In genomic region chr4:55793479-55793878, GRCh38 we compare ENCODE assay signal across 17 cellular contexts. TPM values are rescaled to one million over a fixed set of nuclear protein-coding genes. Genes with fewer than 3 reads are reported as not detected.
DNase-seq lines count a peak whose midpoint lies in the region; ATAC-seq and TF ChIP-seq lines count a peak whose summit lies in the region.
"Had no signal": no experiment of that assay in that cellular context is flagged by ENCODE, and none has a peak within 500 bp of the region (broad histone marks: within the 10 kb centered on the region; RNA-seq: fewer than 3 reads in every experiment).

No MANE protein-coding gene starts in this region.

- ATAC-seq in sciatic nerve = peak; percentile 32
- ATAC-seq in HG03439 (IDR thresholded peaks at IDR 0.05; ENCODE audit: unreplicated experiment) = no peak
- ATAC-seq in HG03469 (IDR thresholded peaks at IDR 0.05; ENCODE audit: unreplicated experiment) = no peak
- ATAC-seq: gastroesophageal sphincter had no signal

- TF ChIP-seq CTCF in ascending aorta (IDR thresholded peaks at IDR 0.05) = no peak
- no peak for TF ChIP-seq CTCF in fibroblast of pulmonary artery (IDR thresholded peaks at IDR 0.05; ENCODE audit: low read length, missing control alignments)

- H3K9me3 ChIP-seq in ascending aorta = no peaks in the 10 kb centered on the region
- H3K9me3 ChIP-seq: gastroesophageal sphincter had no signal

- intact Hi-C loops in ascending aorta (cut with DNase I) = no loop called here
- intact Hi-C loops in sciatic nerve (cut with DNase I) = no loop called here

- no peak overlapping the region for H3K27ac ChIP-seq in ascending aorta
- H3K27ac ChIP-seq: BLaER1, gastroesophageal sphincter had no signal

- DNase-seq in ELF-1 (ENCODE audit: low read depth, low spot score) (peak; percentile 19), ascending aorta (ENCODE audit: low spot score in 2 of 2) (no peak), fibroblast of pulmonary artery (ENCODE audit: low read depth) (no peak), sciatic nerve (ENCODE audit: low spot score) (no peak), iPS-NIHi7 (ENCODE audit: extremely low spot score) (no peak), DMS53 treated with DMSO at 0.1 percent for 48 hours (lab: John Stamatoyannopoulos, UW; ENCODE audit: unreplicated experiment) (no peak)
- DNase-seq: activated CD4-positive, alpha-beta T cell treated with anti-CD3 and anti-CD28 coated beads for 1 hour; activated naive CD4-positive, alpha-beta T cell; effector memory CD4-positive, alpha-beta T cell; NCI-H345; NK-92 treated with Interleukin-12 subunit alpha and Interleukin-12 subunit beta, amount 100 ng/mL, for 24 hours; occipital lobe had no signal

- H3K4me1 ChIP-seq in ascending aorta = peaks cover 0 to 3% of the 10 kb centered on the region in 2 donors
- H3K4me1 ChIP-seq: BLaER1 had no signal

- H3K36me3 ChIP-seq in ascending aorta = no peaks in the 10 kb centered on the region
- H3K36me3 ChIP-seq: BLaER1, gastroesophageal sphincter had no signal

- no peaks in the 10 kb centered on the region for H3K27me3 ChIP-seq in ascending aorta
- H3K27me3 ChIP-seq: BLaER1 had no signal

- H3K4me3 ChIP-seq in ascending aorta (peak overlapping the region; percentile 26 to 50), fibroblast of pulmonary artery (replicated peaks; ENCODE audit: low read depth, low read length) (peak overlapping the region; percentile 13)
- H3K4me3 ChIP-seq: BLaER1 had no signal

RNA-seq across cellular contexts. Expression of gene EXOC1L, which starts 26.1 kb away (rescaled TPM):
- total RNA-seq in ascending aorta (not detected), sciatic nerve (not detected)
- total RNA-seq: gastroesophageal sphincter, mesenteric fat pad, occipital lobe had no signal

RNA-seq across cellular contexts. Expression of gene EXOC1, which starts 60.0 kb away (rescaled TPM):
- total RNA-seq in ascending aorta (13.6 TPM), sciatic nerve (51.0 TPM)
